ENCODE assay signal across 16 cellular contexts in the genomic region with DNA sequence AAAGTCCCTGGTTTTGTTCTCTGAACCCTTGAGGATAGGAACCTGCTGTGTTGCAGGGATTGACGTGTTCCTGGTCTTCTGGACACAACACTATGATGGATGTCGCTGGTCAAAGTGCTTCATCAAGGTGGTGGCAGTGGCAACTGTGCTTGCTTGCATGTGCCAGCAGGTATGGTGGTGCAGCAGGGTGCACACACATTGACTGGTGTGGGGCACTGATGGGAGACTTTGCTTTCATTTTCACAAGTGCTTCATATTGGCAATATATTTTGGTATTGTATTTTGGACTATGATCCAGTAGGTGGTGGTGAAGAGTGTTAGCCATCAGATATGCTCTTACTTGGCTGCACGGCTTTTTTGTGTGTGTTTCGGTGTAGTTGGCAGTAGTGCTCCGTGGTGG.
DNase-seq lines count a peak whose midpoint lies in the region; ATAC-seq lines count a peak whose summit lies in the region.
"Had no signal": no experiment of that assay in that cellular context is flagged by ENCODE, and none has a peak within 500 bp of the region (broad histone marks: within the 10 kb centered on the region; RNA-seq: fewer than 3 reads in every experiment).

No MANE protein-coding gene starts in this region.

- DNase-seq in HT1080 (ENCODE audit: low read depth): peak; percentile 34
- peak; percentile 13 for DNase-seq in OCI-M1 (lab: John Stamatoyannopoulos, UW)
- no peak for DNase-seq in left lobe of liver (ENCODE audit: low spot score)
- no peak for DNase-seq in activated CD8-positive, alpha-beta memory T cell treated with anti-CD3 and anti-CD28 coated beads for 24 hours
- DNase-seq in NCI-H2227 (lab: John Stamatoyannopoulos, UW; ENCODE audit: unreplicated experiment): no peak
- DNase-seq: Caco-2; CD4-positive, CD25-positive, alpha-beta regulatory T cell; CD8-positive, alpha-beta T cell; DMS153; DND-41; GOT3; H9 had no signal

- ATAC-seq in left lobe of liver (peak; percentile 33), HG03571 (IDR thresholded peaks at IDR 0.05; ENCODE audit: unreplicated experiment) (no peak), GM21447 (IDR thresholded peaks at IDR 0.05; ENCODE audit: unreplicated experiment) (no peak)
- ATAC-seq: CD8-positive, alpha-beta T cell; GM12878; HCT116 had no signal

Comparison
In these comparisons a context has a peak if more than half of its experiments do, and no peak if none do; other contexts are left out.
1. DNase-seq: peak in HT1080 (single experiment) and OCI-M1 (single experiment); none in left lobe of liver (single experiment), activated CD8-positive, alpha-beta memory T cell treated with anti-CD3 and anti-CD28 coated beads for 24 hours (single experiment) and NCI-H2227 (single experiment).